Comparison of ENCODE assay signal across 25 cellular contexts in genomic region chr1:55986003-55986402, GRCh38.
DNase-seq lines count a peak whose midpoint lies in the region; ATAC-seq, FAIRE-seq and TF ChIP-seq lines count a peak whose summit lies in the region.
"Had no signal": no experiment of that assay in that cellular context is flagged by ENCODE, and none has a peak within 500 bp of the region (broad histone marks: within the 10 kb centered on the region; RNA-seq: fewer than 3 reads in every experiment).

No MANE protein-coding gene starts in this region.

- POLR2A ChIA-PET in endothelial cell of umbilical vein (lab: Charles Lee): no interaction called here

- whole genome bisulfite sequencing in aorta, 2 donors: 84 to 96% methylated on average over 1 of the region's 1 CpG

- no peaks in the 10 kb centered on the region for H3K36me3 ChIP-seq in right atrium auricular region
- no peaks in the 10 kb centered on the region for H3K36me3 ChIP-seq in endothelial cell of umbilical vein (ENCODE audit: control insufficient read depth in 2 of 2, extremely low read depth in 1 of 2, insufficient read depth in 2 of 2, low read length in 2 of 2)
- no peaks in the 10 kb centered on the region for H3K36me3 ChIP-seq in aorta (ENCODE audit: control insufficient read depth in 1 of 2, insufficient read depth in 2 of 2, low read length in 1 of 2)
- H3K36me3 ChIP-seq: Peyer's patch had no signal

- no peak overlapping the region for H2AFZ ChIP-seq in endothelial cell of umbilical vein (ENCODE audit: low read depth, low read length)

- H3K4me2 ChIP-seq in endothelial cell of umbilical vein (ENCODE audit: insufficient read depth, low read length): no peak overlapping the region
- H3K4me2 ChIP-seq: KMS-11 had no signal

- no peak overlapping the region for H3K4me3 ChIP-seq in right atrium auricular region
- H3K4me3 ChIP-seq in endothelial cell of umbilical vein (replicated peaks in 1 of 3; ENCODE audit: insufficient read depth in 1 of 3, low read depth in 1 of 3, low read length in 3 of 3): no peak overlapping the region
- no peak overlapping the region for H3K4me3 ChIP-seq in fibroblast of villous mesenchyme (ENCODE audit: low read depth, low read length)
- no peak overlapping the region for H3K4me3 ChIP-seq in aorta (ENCODE audit: low read length in 2 of 2)
- H3K4me3 ChIP-seq: Peyer's patch had no signal

- no peaks in the 10 kb centered on the region for H3K9me1 ChIP-seq in endothelial cell of umbilical vein (replicated peaks; ENCODE audit: control insufficient read depth, extremely low read depth, insufficient read depth, low read length)

- DNase-seq in left ventricle myocardium superior (no peak), right atrium auricular region (ENCODE audit: low spot score) (no peak), endothelial cell of umbilical vein (ENCODE audit: low read depth, low spot score) (no peak), fibroblast of villous mesenchyme (ENCODE audit: low read depth) (peak; percentile 58), aorta (no peak), activated gamma-delta T cell (lab: John Stamatoyannopoulos, UW) (no peak), D341Med (ENCODE audit: low spot score) (no peak)
- DNase-seq: CD4-positive, CD25-positive, alpha-beta regulatory T cell; COR-L47; DND-41; GOT3; MV-4-11; NCI-H1417; NCI-H187; NCI-H446; NCI-H526; Peyer's patch had no signal

- no peaks in the 10 kb centered on the region for H3K9me3 ChIP-seq in right atrium auricular region
- H3K9me3 ChIP-seq in endothelial cell of umbilical vein (replicated peaks; ENCODE audit: control insufficient read depth, insufficient read depth, low read length): no peaks in the 10 kb centered on the region
- H3K9me3 ChIP-seq in aorta (ENCODE audit: control insufficient read depth, low read length): no peaks in the 10 kb centered on the region
- H3K9me3 ChIP-seq: Peyer's patch had no signal

- CTCF ChIA-PET in endothelial cell of umbilical vein (lab: Charles Lee): no interaction called here

- no TSS peak for BruUV-seq in endothelial cell of umbilical vein (replicated peaks; lab: Mats Ljungman, UMichigan)

- no peak overlapping the region for H3K9ac ChIP-seq in endothelial cell of umbilical vein (replicated peaks; ENCODE audit: extremely low read depth, insufficient read depth, low read length)
- H3K9ac ChIP-seq: KMS-11 had no signal

- TF ChIP-seq POLR2A in endothelial cell of umbilical vein (IDR thresholded peaks at IDR 0.05; ENCODE audit: low read depth, low read length): no peak

- H3K27me3 ChIP-seq in right atrium auricular region: no peaks in the 10 kb centered on the region
- no peaks in the 10 kb centered on the region for H3K27me3 ChIP-seq in endothelial cell of umbilical vein (ENCODE audit: control insufficient read depth in 2 of 2, insufficient read depth in 2 of 2, low read length in 2 of 2)
- H3K27me3 ChIP-seq in aorta (ENCODE audit: control insufficient read depth in 1 of 2, insufficient read depth in 2 of 2, low read length in 1 of 2): no peaks in the 10 kb centered on the region
- H3K27me3 ChIP-seq: Peyer's patch had no signal

- TF ChIP-seq CTCF in right atrium auricular region (IDR thresholded peaks at IDR 0.05) (no peak), endothelial cell of umbilical vein (IDR thresholded peaks at IDR 0.05; ENCODE audit: extremely low read depth in 1 of 2, insufficient read depth in 1 of 2, low read depth in 1 of 2, low read length in 2 of 2) (no peak), fibroblast of villous mesenchyme (IDR thresholded peaks at IDR 0.05; ENCODE audit: insufficient read depth, low read depth, low read length) (no peak)

- H3K27ac ChIP-seq in right atrium auricular region: no peak overlapping the region
- no peak overlapping the region for H3K27ac ChIP-seq in endothelial cell of umbilical vein (ENCODE audit: insufficient read depth, low read depth, low read length)
- H3K27ac ChIP-seq in aorta (ENCODE audit: low read depth in 1 of 2, low read length in 2 of 2): no peak overlapping the region
- H3K27ac ChIP-seq: KMS-11, Peyer's patch had no signal

- peak; percentile 12 for FAIRE-seq in endothelial cell of umbilical vein (lab: Jason Lieb, UNC)
- FAIRE-seq: A204.1, GM12891, GM18507, HTR-8/SVneo had no signal

- ATAC-seq in left ventricle myocardium superior: peak; percentile 34
- peak; percentile 37 for ATAC-seq in aorta (ENCODE audit: low FRiP score)
- no peak for ATAC-seq in HG02610 (IDR thresholded peaks at IDR 0.05; ENCODE audit: unreplicated experiment)
- ATAC-seq: HCT116, Right ventricle myocardium inferior had no signal

- intact Hi-C loops in left ventricle myocardium superior (cut with micrococcal nuclease) (no loop called here), endothelial cell of umbilical vein (cut with micrococcal nuclease) (no loop called here), aorta (cut with DNase I) (no loop called here)

- dilution Hi-C loops in endothelial cell of umbilical vein (cut with MboI; ENCODE audit: extremely low pct_ligation_motif_present, low sequenced_read_pairs): no loop called here

- H4K20me1 ChIP-seq in endothelial cell of umbilical vein (replicated peaks; ENCODE audit: control insufficient read depth, extremely low read depth, insufficient read depth, low read length): no peaks in the 10 kb centered on the region

- H3K4me1 ChIP-seq in right atrium auricular region (peaks cover 0 to 31% of the 10 kb centered on the region in 2 donors), endothelial cell of umbilical vein (ENCODE audit: control insufficient read depth, extremely low read depth, insufficient read depth, low read length) (no peaks in the 10 kb centered on the region), aorta (ENCODE audit: control insufficient read depth in 1 of 2, insufficient read depth in 2 of 2, low read length in 2 of 2) (peaks cover 1 to 8% of the 10 kb centered on the region in 2 donors)
- H3K4me1 ChIP-seq: Peyer's patch had no signal

- no peaks in the 10 kb centered on the region for H3K79me2 ChIP-seq in endothelial cell of umbilical vein (ENCODE audit: control insufficient read depth, insufficient read depth, low read length)

TF ChIP-seq in endothelial cell of umbilical vein, 7 proteins besides CTCF, POLR2A, EP300 and RAD21:
- no peak for TF ChIP-seq MYC (IDR thresholded peaks at IDR 0.05; ENCODE audit: low read depth, low read length)
TF ChIP-seq in endothelial cell of umbilical vein: peak in this region for 0.
